In the genomic region with DNA sequence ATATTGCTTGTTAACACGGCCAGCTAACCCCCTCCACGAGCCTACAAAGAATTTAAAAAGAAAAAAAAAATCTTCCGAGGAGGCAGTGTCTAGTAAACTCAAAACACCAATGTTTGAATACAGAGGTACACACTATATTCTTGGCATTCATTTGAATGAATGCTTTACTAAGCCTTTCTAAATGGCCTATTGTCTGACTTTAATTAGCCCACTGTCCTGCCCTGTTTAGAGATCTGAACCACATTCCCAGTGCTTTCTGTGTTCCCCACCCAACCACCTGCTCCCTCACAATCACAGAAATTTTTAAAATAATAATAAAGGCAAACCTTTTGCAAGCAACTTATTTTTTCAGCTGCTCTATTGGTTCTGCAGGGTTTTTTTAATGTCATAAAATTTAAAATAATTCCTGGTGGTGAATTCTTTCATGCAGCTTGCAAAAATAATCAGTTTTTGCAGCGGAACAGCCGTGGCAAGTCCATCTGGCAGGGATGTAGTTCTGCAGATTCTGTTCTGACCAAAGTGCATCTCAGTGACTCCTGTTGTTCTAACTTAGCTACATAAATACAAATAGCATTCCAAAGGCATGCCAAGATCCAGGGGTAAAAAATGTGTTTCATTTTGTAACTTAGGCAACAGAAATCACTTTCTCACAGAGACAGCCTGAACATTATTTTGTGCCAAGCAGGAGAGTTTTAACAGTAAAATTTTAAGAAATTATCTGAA, we compare ENCODE assay signal across 20 cellular contexts.
DNase-seq lines count a peak whose midpoint lies in the region; ATAC-seq and TF ChIP-seq lines count a peak whose summit lies in the region.
"Had no signal": no experiment of that assay in that cellular context is flagged by ENCODE, and none has a peak within 500 bp of the region (broad histone marks: within the 10 kb centered on the region; RNA-seq: fewer than 3 reads in every experiment).

No MANE protein-coding gene starts in this region.

- DNase-seq in NCI-H526 (lab: John Stamatoyannopoulos, UW) (peak; percentile 95 to 96), cardiac fibroblast (ENCODE audit: low read depth in 2 of 2) (peak; percentile 14 to 15), smooth muscle cell of the brain vasculature (ENCODE audit: low read depth, low spot score) (peak; percentile 20), hepatic stellate cell (ENCODE audit: low spot score) (no peak)
- DNase-seq: activated CD4-positive, alpha-beta T cell treated with anti-CD3 and anti-CD28 coated beads, Interleukin-2, amount 10 ng/mL, durations not matched to agents 7 days and 5 days; activated gamma-delta T cell treated with Interleukin-2 at 50 U/mL for 16 hours; aorta; Kasumi-1; naive B cell; NCI-H1105; NCI-H345; pancreas had no signal

- no peak for TF ChIP-seq CTCF in cardiac fibroblast (IDR thresholded peaks at IDR 0.05; ENCODE audit: low read depth, low read length)

- H3K27ac ChIP-seq in layer of hippocampus (ENCODE audit: low read depth, low read length), result peak overlapping the region; percentile 85
- H3K27ac ChIP-seq: BLaER1, coronary artery, pancreas, skin epidermis had no signal

- no peak overlapping the region for H3K4me3 ChIP-seq in cardiac fibroblast (replicated peaks in 1 of 2; ENCODE audit: low read depth in 2 of 2, low read length in 2 of 2)
- H3K4me3 ChIP-seq: BLaER1, coronary artery, GM12878, lung, pancreas, skin epidermis had no signal

- ATAC-seq in HG03196 (IDR thresholded peaks at IDR 0.05; ENCODE audit: unreplicated experiment) (no peak), HG02623 (IDR thresholded peaks at IDR 0.05; ENCODE audit: unreplicated experiment) (no peak)
- ATAC-seq: GM12878 had no signal

- H3K27me3 ChIP-seq in layer of hippocampus (ENCODE audit: control insufficient read depth, insufficient read depth, low read length), result no peaks in the 10 kb centered on the region
- H3K27me3 ChIP-seq: BLaER1, pancreas had no signal
